Comparison of ENCODE assay signal across 16 cellular contexts in the genomic region with DNA sequence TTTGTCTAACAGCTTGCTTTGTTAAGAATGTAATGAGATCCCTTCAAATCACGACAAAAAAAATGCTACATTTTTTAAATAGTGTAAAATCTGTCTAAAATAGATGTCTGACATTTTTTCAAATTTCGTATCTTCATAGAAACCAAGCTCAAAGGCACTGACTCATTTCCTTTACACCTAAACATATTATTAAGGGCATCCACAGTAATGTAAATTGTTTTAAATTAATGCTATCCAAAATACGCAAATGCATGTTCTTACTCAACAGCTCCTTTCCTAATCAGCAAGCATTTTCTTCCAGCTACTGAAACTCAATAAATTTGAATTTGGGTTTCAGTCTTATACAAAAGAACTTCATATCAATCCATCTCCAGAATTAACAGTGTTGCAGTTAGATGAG. TPM values are rescaled to one million over a fixed set of nuclear protein-coding genes. Genes with fewer than 3 reads are reported as not detected.
DNase-seq lines count a peak whose midpoint lies in the region; ATAC-seq, FAIRE-seq and TF ChIP-seq lines count a peak whose summit lies in the region.
"Had no signal": no experiment of that assay in that cellular context is flagged by ENCODE, and none has a peak within 500 bp of the region (broad histone marks: within the 10 kb centered on the region; RNA-seq: fewer than 3 reads in every experiment).

No MANE protein-coding gene starts in this region.

- no peaks in the 10 kb centered on the region for H3K9me1 ChIP-seq in endothelial cell of umbilical vein (replicated peaks; ENCODE audit: control insufficient read depth, extremely low read depth, insufficient read depth, low read length)

- H3K27me3 ChIP-seq in A673 (replicated peaks; ENCODE audit: insufficient read depth, low read depth, low read length, poor library complexity) (no peaks in the 10 kb centered on the region), SU-DHL-6 (ENCODE audit: low read length) (no peaks in the 10 kb centered on the region), endothelial cell of umbilical vein (ENCODE audit: control insufficient read depth in 2 of 2, insufficient read depth in 2 of 2, low read length in 2 of 2) (no peaks in the 10 kb centered on the region)
- H3K27me3 ChIP-seq: SJCRH30, stomach had no signal

- H3K4me2 ChIP-seq in SU-DHL-6 (ENCODE audit: low read depth, low read length, poor library complexity, severe bottlenecking) (peak overlapping the region; percentile 19), endothelial cell of umbilical vein (ENCODE audit: insufficient read depth, low read length) (peak overlapping the region; percentile 50)

- H3F3A ChIP-seq in SU-DHL-6 (ENCODE audit: insufficient read depth): peaks cover 4% of the 10 kb centered on the region

- H3K4me3 ChIP-seq in A673 (ENCODE audit: low read depth, low read length, poor library complexity, severe bottlenecking) (no peak overlapping the region), SU-DHL-6 (ENCODE audit: insufficient read depth, low read length, poor library complexity, severe bottlenecking) (no peak overlapping the region), endothelial cell of umbilical vein (replicated peaks in 1 of 3; ENCODE audit: insufficient read depth in 1 of 3, low read depth in 1 of 3, low read length in 3 of 3) (no peak overlapping the region)
- H3K4me3 ChIP-seq: HAP-1, SJCRH30, stomach had no signal

- DNase-seq in A673 (ENCODE audit: low spot score) (peak; percentile 25), EL (peak; percentile 15), endothelial cell of umbilical vein (ENCODE audit: low read depth, low spot score) (peak; percentile 29), GOT3 (lab: John Stamatoyannopoulos, UW) (no peak), caudate nucleus (lab: John Stamatoyannopoulos, UW) (no peak), activated gamma-delta T cell treated with Interleukin-2 at 50 U/mL for 16 hours (no peak)
- DNase-seq: DMS53, glutamatergic neuron, naive B cell, NCI-H2029, SJCRH30, stomach had no signal

- peaks cover 4% of the 10 kb centered on the region for H3K9me3 ChIP-seq in A673 (ENCODE audit: low read depth, low read length, poor library complexity, severe bottlenecking)
- H3K9me3 ChIP-seq in SU-DHL-6 (ENCODE audit: insufficient read depth, low read length): no peaks in the 10 kb centered on the region
- no peaks in the 10 kb centered on the region for H3K9me3 ChIP-seq in endothelial cell of umbilical vein (replicated peaks; ENCODE audit: control insufficient read depth, insufficient read depth, low read length)
- H3K9me3 ChIP-seq: HAP-1, SJCRH30, stomach had no signal

- TF ChIP-seq POLR2A in endothelial cell of umbilical vein (IDR thresholded peaks at IDR 0.05; ENCODE audit: low read depth, low read length): no peak

- ATAC-seq in GM19455 (IDR thresholded peaks at IDR 0.05; ENCODE audit: unreplicated experiment): no peak
- ATAC-seq: sciatic nerve had no signal

- BruUV-seq in A673 (replicated peaks; lab: Mats Ljungman, UMichigan) (no TSS peak), endothelial cell of umbilical vein (replicated peaks; lab: Mats Ljungman, UMichigan) (no TSS peak)

- H4K20me1 ChIP-seq in SU-DHL-6 (ENCODE audit: low read depth, low read length): 0 out of 2 replicates have a peak, but pooled peaks cover 15% of the 10 kb centered on the region
- H4K20me1 ChIP-seq in endothelial cell of umbilical vein (replicated peaks; ENCODE audit: control insufficient read depth, extremely low read depth, insufficient read depth, low read length): no peaks in the 10 kb centered on the region

- POLR2A ChIA-PET in A673 (lab: Charles Lee; ENCODE audit: low non-redundant PET) (no interaction called here), endothelial cell of umbilical vein (lab: Charles Lee) (no interaction called here)

- H3K9ac ChIP-seq in SU-DHL-6 (ENCODE audit: low read length) (no peak overlapping the region), endothelial cell of umbilical vein (replicated peaks; ENCODE audit: extremely low read depth, insufficient read depth, low read length) (peak overlapping the region; percentile 9)

- H3K9me2 ChIP-seq in SU-DHL-6 (replicated peaks; ENCODE audit: insufficient read depth, low read length): no peaks in the 10 kb centered on the region

- CTCF ChIA-PET in A673 (lab: Charles Lee) (interaction anchor here (0.5 to 1.1 kb wide), 2 partner anchors 16 to 25 kb away, joined by 4 read pairs; no protein-coding TSS in a partner anchor), endothelial cell of umbilical vein (lab: Charles Lee) (interaction anchor here (0.8 to 3.0 kb wide), 6 partner anchors 13 to 1338 kb away, joined by 3 to 20 read pairs (median 3); no protein-coding TSS in a partner anchor)

- peaks cover 78% of the 10 kb centered on the region for H3K79me2 ChIP-seq in SU-DHL-6 (ENCODE audit: insufficient read depth, low read length)
- peaks cover 46% of the 10 kb centered on the region for H3K79me2 ChIP-seq in endothelial cell of umbilical vein (ENCODE audit: control insufficient read depth, insufficient read depth, low read length)

- H3K36me3 ChIP-seq in A673 (ENCODE audit: insufficient read depth, low read length, poor library complexity, severe bottlenecking) (peaks cover 17% of the 10 kb centered on the region), SU-DHL-6 (ENCODE audit: low read length) (peaks cover 9% of the 10 kb centered on the region), endothelial cell of umbilical vein (ENCODE audit: control insufficient read depth in 2 of 2, extremely low read depth in 1 of 2, insufficient read depth in 2 of 2, low read length in 2 of 2) (no peaks in the 10 kb centered on the region)
- H3K36me3 ChIP-seq: stomach had no signal

- FAIRE-seq in endothelial cell of umbilical vein (lab: Jason Lieb, UNC): no peak

- dilution Hi-C loops in endothelial cell of umbilical vein (cut with MboI; ENCODE audit: extremely low pct_ligation_motif_present, low sequenced_read_pairs): no loop called here

- peaks cover 24% of the 10 kb centered on the region for H3K4me1 ChIP-seq in A673 (ENCODE audit: insufficient read depth, low read length, poor library complexity, severe bottlenecking)
- H3K4me1 ChIP-seq in endothelial cell of umbilical vein (ENCODE audit: control insufficient read depth, extremely low read depth, insufficient read depth, low read length): peaks cover 23% of the 10 kb centered on the region
- H3K4me1 ChIP-seq: SJCRH30 had no signal

- H2AFZ ChIP-seq in SU-DHL-6 (ENCODE audit: low read depth, low read length, severe bottlenecking): no peak overlapping the region
- no peak overlapping the region for H2AFZ ChIP-seq in endothelial cell of umbilical vein (ENCODE audit: low read depth, low read length)

- intact Hi-C loops in A673 (cut with micrococcal nuclease; ENCODE audit: unreplicated experiment) (no loop called here), endothelial cell of umbilical vein (cut with micrococcal nuclease) (no loop called here)

- H3K27ac ChIP-seq in A673 (ENCODE audit: low read depth, low read length, poor library complexity, severe bottlenecking) (peak overlapping the region; percentile 21), SU-DHL-6 (ENCODE audit: low read depth, low read length) (no peak overlapping the region), endothelial cell of umbilical vein (ENCODE audit: insufficient read depth, low read depth, low read length) (no peak overlapping the region), caudate nucleus (ENCODE audit: low read depth, low read length) (no peak overlapping the region)
- H3K27ac ChIP-seq: SJCRH30, stomach had no signal

- no peak for TF ChIP-seq CTCF in A673 (conservative IDR thresholded peaks at IDR 0.05; ENCODE audit: low read depth, low read length)
- TF ChIP-seq CTCF in SU-DHL-6 (IDR thresholded peaks at IDR 0.05; ENCODE audit: insufficient read depth, low read length, poor library complexity, severe bottlenecking): no peak
- TF ChIP-seq CTCF in endothelial cell of umbilical vein (IDR thresholded peaks at IDR 0.05; ENCODE audit: extremely low read depth in 1 of 2, insufficient read depth in 1 of 2, low read depth in 1 of 2, low read length in 2 of 2): no peak

TF ChIP-seq in endothelial cell of umbilical vein, 7 proteins besides CTCF, POLR2A, EP300 and RAD21:
- no peak for TF ChIP-seq FOS (IDR thresholded peaks at IDR 0.05; ENCODE audit: borderline replicate concordance, insufficient read depth, low read length)
- TF ChIP-seq JUN (IDR thresholded peaks at IDR 0.05; ENCODE audit: borderline replicate concordance, insufficient read depth, insufficient read length, low read depth): peak; percentile 13

RNA-seq across cellular contexts. Expression of a gene that starts 4.4 kb away (rescaled TPM):
- total RNA-seq in A673 (2021) (27.1 and 30.5 TPM in 2 replicates), endothelial cell of umbilical vein (8.5 and 11.1 TPM in 2 replicates)
- 1.6 and 2.4 TPM in 2 replicates for polyA plus RNA-seq in endothelial cell of umbilical vein
- 3.5 and 3.8 TPM in 2 replicates for polyA plus RNA-seq in endothelial cell of umbilical vein (2011; cell fraction: cytosol; rRNA removed)
- polyA plus RNA-seq in endothelial cell of umbilical vein (2011; cell fraction: nucleus; rRNA removed): 1.7 and 2.8 TPM in 2 replicates
- polyA plus RNA-seq in endothelial cell of umbilical vein (2012): 8.7 and 10.6 TPM in 2 replicates
- 3.9 and 4.1 TPM in 2 replicates for polyA minus RNA-seq in endothelial cell of umbilical vein
- 4.5 TPM for polyA minus RNA-seq in endothelial cell of umbilical vein (2011; cell fraction: cytosol; rRNA and poly(A)+ RNA removed)
- polyA minus RNA-seq in endothelial cell of umbilical vein (2011; cell fraction: nucleus; rRNA and poly(A)+ RNA removed): 3.2 and 3.3 TPM in 2 replicates

RNA-seq across cellular contexts. Expression of a gene that starts 57.5 kb away (rescaled TPM):
- 38.8 and 53.7 TPM in 2 replicates for total RNA-seq in A673 (2021)
- total RNA-seq in endothelial cell of umbilical vein: 16.1 and 17.9 TPM in 2 replicates
- 10.8 and 13.1 TPM in 2 replicates for polyA plus RNA-seq in endothelial cell of umbilical vein
- polyA plus RNA-seq in endothelial cell of umbilical vein (2011; cell fraction: cytosol; rRNA removed): 11.8 and 14.4 TPM in 2 replicates
- polyA plus RNA-seq in endothelial cell of umbilical vein (2011; cell fraction: nucleus; rRNA removed): 12.3 and 18.4 TPM in 2 replicates
- polyA plus RNA-seq in endothelial cell of umbilical vein (2012): 14.7 and 20.8 TPM in 2 replicates
- polyA minus RNA-seq in endothelial cell of umbilical vein: 14.4 and 17.9 TPM in 2 replicates
- polyA minus RNA-seq in endothelial cell of umbilical vein (2011; cell fraction: cytosol; rRNA and poly(A)+ RNA removed): 16.6 TPM
- 7.0 and 8.6 TPM in 2 replicates for polyA minus RNA-seq in endothelial cell of umbilical vein (2011; cell fraction: nucleus; rRNA and poly(A)+ RNA removed)

Comparison
In these comparisons a context has a peak if more than half of its experiments do, and no peak if none do; other contexts are left out.
1. DNase-seq: peak in A673 (single experiment), EL (single experiment) and endothelial cell of umbilical vein (single experiment); none in GOT3 (single experiment), caudate nucleus (0 of 61) and activated gamma-delta T cell treated with Interleukin-2 at 50 U/mL for 16 hours (single experiment).